29 cellular contexts compared by ENCODE assay signal in genomic region chr14:68317239-68317638, GRCh38.
DNase-seq lines count a peak whose midpoint lies in the region; ATAC-seq, FAIRE-seq and TF ChIP-seq lines count a peak whose summit lies in the region.
"Had no signal": no experiment of that assay in that cellular context is flagged by ENCODE, and none has a peak within 500 bp of the region (broad histone marks: within the 10 kb centered on the region; RNA-seq: fewer than 3 reads in every experiment).

No MANE protein-coding gene starts in this region.

- H3K27ac ChIP-seq in A549: no peak overlapping the region
- H3K27ac ChIP-seq: GM23248, RWPE1 had no signal

- no peak for TF ChIP-seq POLR2A in A549 (IDR thresholded peaks at IDR 0.05; ENCODE audit: low read length)

- no peaks in the 10 kb centered on the region for H3K36me3 Mint-ChIP-seq in nephron (ENCODE audit: low read depth)

- H3K4me3 ChIP-seq in A549 (no peak overlapping the region), GM12865 (ENCODE audit: low read depth, low read length) (no peak overlapping the region)
- H3K4me3 ChIP-seq: GM23248, MG63 had no signal

- FAIRE-seq in A549 (lab: Jason Lieb, UNC): peak; percentile 23
- peak; percentile 89 for FAIRE-seq in HTR-8/SVneo (lab: Jason Lieb, UNC)

- no peak for TF ChIP-seq CTCF in A549 (IDR thresholded peaks at IDR 0.05)
- no peak for TF ChIP-seq CTCF in GM12865 (IDR thresholded peaks at IDR 0.05; ENCODE audit: insufficient read depth, low read depth, low read length, missing control alignments)
- TF ChIP-seq CTCF in nephron (IDR thresholded peaks at IDR 0.05; ENCODE audit: unreplicated experiment in 3 of 3): no peak

- H3K4me1 ChIP-seq in A549: peaks cover 4% of the 10 kb centered on the region; the same call in 1 of the 3 replicates

- H3K9me3 Mint-ChIP-seq in nephron: no peaks in the 10 kb centered on the region
- H3K9me3 Mint-ChIP-seq: CD4-positive, alpha-beta memory T cell had no signal

- POLR2A ChIA-PET in A549 (lab: Yijun Ruan, JAX): no interaction called here

- no peak for TF ChIP-seq RAD21 in A549 (conservative IDR thresholded peaks at IDR 0.05 in 1 of 2, IDR thresholded peaks at IDR 0.05 in 1 of 2)

- CTCF ChIA-PET in A549 (lab: Yijun Ruan, JAX): interaction anchor here (1.7 kb wide), 1 partner anchor 33 kb away, joined by 3 read pairs; no protein-coding TSS in a partner anchor

- no peak overlapping the region for H3K4me2 ChIP-seq in A549

- no peak for ATAC-seq in A549
- ATAC-seq in HG03139 (IDR thresholded peaks at IDR 0.05; ENCODE audit: unreplicated experiment): no peak
- ATAC-seq: Panc1 had no signal

- no peak for TF ChIP-seq EP300 in A549 (IDR thresholded peaks at IDR 0.05)

- peaks cover 76% of the 10 kb centered on the region for H3K4me1 Mint-ChIP-seq in nephron

- DNase-seq in A549 (ENCODE audit: low read depth in 1 of 2, low spot score in 1 of 2): no peak
- peak; percentile 53 for DNase-seq in GM12865 (ENCODE audit: low read depth)
- no peak for DNase-seq in HTR-8/SVneo (ENCODE audit: insufficient read length, low spot score)
- no peak for DNase-seq in germinal center (ENCODE audit: low spot score)
- no peak for DNase-seq in DMS53 treated with DMSO at 0.1 percent for 48 hours (lab: John Stamatoyannopoulos, UW; ENCODE audit: unreplicated experiment)
- DNase-seq in stimulated activated naive CD4-positive, alpha-beta T cell (lab: John Stamatoyannopoulos, UW): no peak
- DNase-seq: C1 segment of cervical spinal cord; Caco-2; CD4-positive, alpha-beta memory T cell; DMS79; EL; GDM1; GM23248; H7; IMR-90; KG1; MG63; NCI-H1105 treated with DMSO at 0.1 percent for 48 hours; NCI-H146; NCI-H2029; NCI-H446 treated with DMSO at 0.1 percent for 48 hours; NCI-H526; NCI-H82; SHP77; T-helper 1 cell had no signal

- WGBS in A549 (ENCODE audit: missing lambda C conversion rate): 90% methylated on average over 3 of the region's 3 CpGs

- H3K27me3 Mint-ChIP-seq in nephron (ENCODE audit: low read depth): no peaks in the 10 kb centered on the region
- H3K27me3 Mint-ChIP-seq: CD4-positive, alpha-beta memory T cell had no signal

- H3K4me3 Mint-ChIP-seq in nephron: no peak overlapping the region
- H3K4me3 Mint-ChIP-seq: CD4-positive, alpha-beta memory T cell had no signal

- H3K27ac Mint-ChIP-seq in nephron: peak overlapping the region in 2 of 3 experiments; percentile 91 to 92

- no peaks in the 10 kb centered on the region for H3K9me3 ChIP-seq in A549
- H3K9me3 ChIP-seq: Caco-2, MG63 had no signal

TF ChIP-seq in A549, 52 proteins besides CTCF, POLR2A, EP300 and RAD21:
- TF ChIP-seq MAZ (IDR thresholded peaks at IDR 0.05; ENCODE audit: borderline replicate concordance, low read depth, low read length): no peak
- TF ChIP-seq HOXB5 (CRISPR knock-in tag; IDR thresholded peaks at IDR 0.05): no peak
- TF ChIP-seq RFX5 (IDR thresholded peaks at IDR 0.05): no peak
- TF ChIP-seq ZFP36 (IDR thresholded peaks at IDR 0.05; ENCODE audit: borderline replicate concordance, partially characterized antibody): no peak
- TF ChIP-seq JUNB (IDR thresholded peaks at IDR 0.05): no peak
- TF ChIP-seq ESRRA (IDR thresholded peaks at IDR 0.05; ENCODE audit: borderline replicate concordance, low read length): no peak
